1 cellular context compared by ENCODE assay signal in genomic region chr13:114314074-114314912, GRCh38.
TF ChIP-seq lines count a peak whose summit lies in the region.

CHAMP1 (plus strand) TSS chr13:114314503; CDS start chr13:114323843, 9,340 bp downstream.

TF ChIP-seq in HepG2, 621 proteins besides CTCF, POLR2A, EP300 and RAD21 (continued from another document and continues in another):
- TF ChIP-seq HNF1A (IDR thresholded peaks at IDR 0.05; ENCODE audit: low read depth), result no peak
- peak; percentile 21 for TF ChIP-seq HNF1A (CRISPR knock-in tag; IDR thresholded peaks at IDR 0.05; ENCODE audit: borderline replicate concordance)
- TF ChIP-seq ZNF644 (CRISPR knock-in tag; IDR thresholded peaks at IDR 0.05; ENCODE audit: low read depth), result no peak
- TF ChIP-seq HOXA3 (CRISPR knock-in tag; IDR thresholded peaks at IDR 0.05), result peak; percentile 89
- peak; percentile 99 for TF ChIP-seq RBFOX2 (IDR thresholded peaks at IDR 0.05; ENCODE audit: low read depth, low read length)
- TF ChIP-seq BORCS8-MEF2B (CRISPR knock-in tag; IDR thresholded peaks at IDR 0.05), result peak; percentile 95; the same call in 1 of the 2 replicates
- TF ChIP-seq MTA1 (CRISPR knock-in tag; IDR thresholded peaks at IDR 0.05; ENCODE audit: borderline replicate concordance), result peak; percentile 17; the same call in 1 of the 2 replicates
- TF ChIP-seq TBP (CRISPR knock-in tag; IDR thresholded peaks at IDR 0.05), result peak; percentile 23; the same call in 1 of the 2 replicates
- no peak for TF ChIP-seq RBM22 (optimal IDR thresholded peaks at IDR 0.05; ENCODE audit: low read length)
- TF ChIP-seq ZBTB49 (CRISPR knock-in tag; IDR thresholded peaks at IDR 0.05; ENCODE audit: borderline replicate concordance), result no peak
- TF ChIP-seq SMAD9 (CRISPR knock-in tag; IDR thresholded peaks at IDR 0.05), result no peak
- peak; percentile 96 for TF ChIP-seq POLR2G (IDR thresholded peaks at IDR 0.05; ENCODE audit: low read depth, low read length)
- TF ChIP-seq CHCHD3 (CRISPR knock-in tag; IDR thresholded peaks at IDR 0.05), result peak; percentile 94
- peak; percentile 97 for TF ChIP-seq ZNF749 (CRISPR knock-in tag; IDR thresholded peaks at IDR 0.05; ENCODE audit: borderline replicate concordance)
- peak; percentile 81; the same call in 1 of the 2 replicates for TF ChIP-seq MYPOP (CRISPR knock-in tag; IDR thresholded peaks at IDR 0.05)
- TF ChIP-seq ZNF367 (CRISPR knock-in tag; IDR thresholded peaks at IDR 0.05; ENCODE audit: borderline replicate concordance), result peak; percentile 57; the same call in 1 of the 2 replicates
- TF ChIP-seq ZBTB1 (CRISPR knock-in tag; IDR thresholded peaks at IDR 0.05; ENCODE audit: borderline replicate concordance), result 0 out of 2 replicates have a peak, but pooled peaks have one; percentile 33
- no peak for TF ChIP-seq MTA3 (CRISPR knock-in tag; IDR thresholded peaks at IDR 0.05)
- TF ChIP-seq ZNF777 (CRISPR knock-in tag; IDR thresholded peaks at IDR 0.05), result peak; percentile 56; the same call in 1 of the 2 replicates
- TF ChIP-seq ZNF547 (CRISPR knock-in tag; IDR thresholded peaks at IDR 0.05), result peak; percentile 25; the same call in 1 of the 2 replicates
- TF ChIP-seq ZBTB46 (CRISPR knock-in tag; IDR thresholded peaks at IDR 0.05; ENCODE audit: borderline replicate concordance), result no peak
- peak; percentile 7; the same call in 1 of the 2 replicates for TF ChIP-seq ZNF343 (CRISPR knock-in tag; IDR thresholded peaks at IDR 0.05)
- peak; percentile 91 for TF ChIP-seq CENPT (CRISPR knock-in tag; IDR thresholded peaks at IDR 0.05; ENCODE audit: low read depth)
- TF ChIP-seq KDM3A (CRISPR knock-in tag; IDR thresholded peaks at IDR 0.05; ENCODE audit: low read depth), result peak; percentile 42; the same call in 1 of the 2 replicates
- TF ChIP-seq ZNF580 (CRISPR knock-in tag; IDR thresholded peaks at IDR 0.05; ENCODE audit: borderline replicate concordance, low read depth), result 0 out of 2 replicates have a peak, but pooled peaks have one; percentile 48
- TF ChIP-seq FLYWCH1 (CRISPR knock-in tag; IDR thresholded peaks at IDR 0.05), result no peak
- TF ChIP-seq BRD4 (CRISPR knock-in tag; IDR thresholded peaks at IDR 0.05), result peak; percentile 40; the same call in 1 of the 2 replicates
- TF ChIP-seq THAP11 (CRISPR knock-in tag; IDR thresholded peaks at IDR 0.05), result peak; percentile 85
- peak; percentile 54; the same call in 1 of the 2 replicates for TF ChIP-seq ZHX2 (IDR thresholded peaks at IDR 0.05; ENCODE audit: low read depth)
- TF ChIP-seq ZHX2 (CRISPR knock-in tag; IDR thresholded peaks at IDR 0.05; ENCODE audit: borderline replicate concordance), result no peak
- TF ChIP-seq ZNF431 (CRISPR knock-in tag; IDR thresholded peaks at IDR 0.05; ENCODE audit: borderline replicate concordance, low read depth), result peak; percentile 86
- peak; percentile 91 for TF ChIP-seq MED1 (CRISPR knock-in tag; IDR thresholded peaks at IDR 0.05)
- TF ChIP-seq ZNF7 (CRISPR knock-in tag; IDR thresholded peaks at IDR 0.05), result no peak
- peak; percentile 92 for TF ChIP-seq MAX (IDR thresholded peaks at IDR 0.05)
- peak; percentile 88 for TF ChIP-seq BCL3 (CRISPR knock-in tag; IDR thresholded peaks at IDR 0.05)
- TF ChIP-seq ZNF143 (CRISPR knock-in tag; IDR thresholded peaks at IDR 0.05), result peak; percentile 87
- TF ChIP-seq ZNF441 (CRISPR knock-in tag; IDR thresholded peaks at IDR 0.05; ENCODE audit: borderline replicate concordance), result peak; percentile 81
- 0 out of 2 replicates have a peak, but pooled peaks have one; percentile 17 for TF ChIP-seq MEF2D (CRISPR knock-in tag; IDR thresholded peaks at IDR 0.05)
- peak; percentile 41; the same call in 1 of the 2 replicates for TF ChIP-seq ZNF776 (CRISPR knock-in tag; IDR thresholded peaks at IDR 0.05)
- TF ChIP-seq AKAP8 (CRISPR knock-in tag; IDR thresholded peaks at IDR 0.05), result 0 out of 2 replicates have a peak, but pooled peaks have one; percentile 21
- TF ChIP-seq HES4 (CRISPR knock-in tag; IDR thresholded peaks at IDR 0.05; ENCODE audit: borderline replicate concordance), result peak; percentile 98
- peak; percentile 73 for TF ChIP-seq ERF (CRISPR knock-in tag; IDR thresholded peaks at IDR 0.05)
- TF ChIP-seq GATAD1 (CRISPR knock-in tag; IDR thresholded peaks at IDR 0.05), result peak; percentile 49; the same call in 1 of the 2 replicates
- peak; percentile 78; the same call in 1 of the 2 replicates for TF ChIP-seq ZNF556 (CRISPR knock-in tag; IDR thresholded peaks at IDR 0.05; ENCODE audit: borderline replicate concordance)
- TF ChIP-seq ZNF468 (CRISPR knock-in tag; IDR thresholded peaks at IDR 0.05), result peak; percentile 97
- peak; percentile 73; the same call in 1 of the 2 replicates for TF ChIP-seq HBP1 (CRISPR knock-in tag; IDR thresholded peaks at IDR 0.05; ENCODE audit: low read depth)
